17 cellular contexts compared by ENCODE assay signal in genomic region chr16:59324462-59324861, GRCh38.
"Had no signal": no experiment of that assay in that cellular context is flagged by ENCODE, and none has a peak within 500 bp of the region (broad histone marks: within the 10 kb centered on the region; RNA-seq: fewer than 3 reads in every experiment).

No MANE protein-coding gene starts in this region.

- ATAC-seq: activated CD8-positive, alpha-beta T cell treated with anti-CD3 and anti-CD28 coated beads for 36 hours; effector memory CD8-positive, alpha-beta T cell; lower lobe of right lung; naive thymus-derived CD4-positive, alpha-beta T cell; right cardiac atrium; stimulated activated effector memory CD8-positive, alpha-beta T cell treated with anti-CD3 and anti-CD28 coated beads, Interleukin-12 subunit alpha, Interleukin-12 subunit beta, amount 100 ng/mL, for 72 hours had no signal

- H3K27ac ChIP-seq: hepatocyte, lower lobe of right lung, neutrophil, thyroid gland, vagina, VCaP had no signal

- H3K4me1 Mint-ChIP-seq: naive thymus-derived CD4-positive, alpha-beta T cell; stimulated activated effector memory CD8-positive, alpha-beta T cell treated with anti-CD3 and anti-CD28 coated beads, Interleukin-12 subunit alpha, Interleukin-12 subunit beta, amount 100 ng/mL, for 72 hours had no signal

- H3K4me2 ChIP-seq: hepatocyte, smooth muscle cell had no signal

- H3K36me3 ChIP-seq: lower lobe of right lung, neutrophil, thyroid gland, vagina had no signal

- H3K4me1 ChIP-seq: lower lobe of right lung, thyroid gland, vagina had no signal

- H3K9me3 Mint-ChIP-seq: activated CD8-positive, alpha-beta T cell treated with anti-CD3 and anti-CD28 coated beads for 36 hours; dendritic cell treated with granulocyte-macrophage colony-stimulating factor and Interleukin-4, amounts not matched to agents 40 ng/mL and 50 ng/mL, for 4 days had no signal

- H3K4me3 Mint-ChIP-seq: activated CD8-positive, alpha-beta T cell treated with anti-CD3 and anti-CD28 coated beads for 36 hours; brain; dendritic cell treated with granulocyte-macrophage colony-stimulating factor and Interleukin-4, amounts not matched to agents 40 ng/mL and 50 ng/mL, for 4 days; effector memory CD8-positive, alpha-beta T cell; naive thymus-derived CD4-positive, alpha-beta T cell; stimulated activated effector memory CD8-positive, alpha-beta T cell treated with anti-CD3 and anti-CD28 coated beads, Interleukin-12 subunit alpha, Interleukin-12 subunit beta, amount 100 ng/mL, for 72 hours had no signal

- H3K36me3 Mint-ChIP-seq: brain; naive thymus-derived CD4-positive, alpha-beta T cell; stimulated activated effector memory CD8-positive, alpha-beta T cell treated with anti-CD3 and anti-CD28 coated beads, Interleukin-12 subunit alpha, Interleukin-12 subunit beta, amount 100 ng/mL, for 72 hours had no signal

- H2AFZ ChIP-seq: hepatocyte had no signal

- H3K9me3 ChIP-seq: lower lobe of right lung, neutrophil, thyroid gland, vagina had no signal

- H3K27me3 Mint-ChIP-seq: activated CD8-positive, alpha-beta T cell treated with anti-CD3 and anti-CD28 coated beads for 36 hours; brain; dendritic cell treated with granulocyte-macrophage colony-stimulating factor and Interleukin-4, amounts not matched to agents 40 ng/mL and 50 ng/mL, for 4 days; effector memory CD8-positive, alpha-beta T cell had no signal

- H3K27ac Mint-ChIP-seq: activated CD8-positive, alpha-beta T cell treated with anti-CD3 and anti-CD28 coated beads for 36 hours; brain; dendritic cell treated with granulocyte-macrophage colony-stimulating factor and Interleukin-4, amounts not matched to agents 40 ng/mL and 50 ng/mL, for 4 days; effector memory CD8-positive, alpha-beta T cell; naive thymus-derived CD4-positive, alpha-beta T cell; stimulated activated effector memory CD8-positive, alpha-beta T cell treated with anti-CD3 and anti-CD28 coated beads, Interleukin-12 subunit alpha, Interleukin-12 subunit beta, amount 100 ng/mL, for 72 hours had no signal

- H3K79me2 ChIP-seq: hepatocyte had no signal

- H3K4me3 ChIP-seq: hepatocyte, lower lobe of right lung, smooth muscle cell, thyroid gland, vagina had no signal

- H3K27me3 ChIP-seq: hepatocyte, neutrophil, thyroid gland, vagina had no signal

- DNase-seq: activated CD8-positive, alpha-beta memory T cell treated with anti-CD3 and anti-CD28 coated beads, Interleukin-2, amount 50 U/mL, for 4 hours; activated CD8-positive, alpha-beta T cell treated with anti-CD3 and anti-CD28 coated beads for 36 hours; activated naive CD4-positive, alpha-beta T cell treated with Interleukin-2 at 50 U/mL for 16 hours; effector memory CD8-positive, alpha-beta T cell; erythroblast; lower lobe of right lung; naive thymus-derived CD4-positive, alpha-beta T cell; right cardiac atrium; thyroid gland had no signal
